In genomic region chr6:38493929-38494547, GRCh38 we compare ENCODE assay signal across 8 cellular contexts.
A peak's percentile ranks its signal among the peaks of the same experiment; 100 is the strongest.
DNase-seq lines count a peak whose midpoint lies in the region; ATAC-seq and TF ChIP-seq lines count a peak whose summit lies in the region.

No MANE protein-coding gene starts in this region.

- no peaks in the 10 kb centered on the region for H3K27me3 ChIP-seq in BE2C
- H3K27me3 ChIP-seq in neuronal stem cell (ENCODE audit: control insufficient read depth in 3 of 3, insufficient read depth in 3 of 3, low read depth in 1 of 3, low read length in 3 of 3): no peaks in the 10 kb centered on the region

- H3K4ac ChIP-seq in neuronal stem cell (ENCODE audit: low read length): no peak overlapping the region

- no peak overlapping the region for H3K27ac ChIP-seq in neuronal stem cell (replicated peaks; ENCODE audit: low read length)

- H3K36me3 Mint-ChIP-seq in activated T-cell treated with anti-CD3 and anti-CD28 coated beads, Interleukin-2, amount 50 U/mL, for 24 hours (ENCODE audit: low read depth): no peaks in the 10 kb centered on the region

- H2BK15ac ChIP-seq in neuronal stem cell (ENCODE audit: low read length): no peak overlapping the region

- H3K4me1 Mint-ChIP-seq in activated T-cell treated with anti-CD3 and anti-CD28 coated beads, Interleukin-2, amount 50 U/mL, for 24 hours (ENCODE audit: low read depth): peaks cover 8% of the 10 kb centered on the region

- H4K8ac ChIP-seq in neuronal stem cell (ENCODE audit: low read depth, low read length): no peak overlapping the region

- H3K4me3 Mint-ChIP-seq in activated T-cell treated with anti-CD3 and anti-CD28 coated beads, Interleukin-2, amount 50 U/mL, for 24 hours: no peak overlapping the region

- no peak overlapping the region for H3K14ac ChIP-seq in neuronal stem cell (ENCODE audit: low read length)

- TF ChIP-seq CTCF in BE2C (IDR thresholded peaks at IDR 0.05; ENCODE audit: low read depth, low read length) (peak; percentile 86), fibroblast of pulmonary artery (IDR thresholded peaks at IDR 0.05; ENCODE audit: low read length, missing control alignments) (peak; percentile 75)

- no peak overlapping the region for H2BK5ac ChIP-seq in neuronal stem cell (ENCODE audit: low read length)

- ATAC-seq in GM19035 (IDR thresholded peaks at IDR 0.05; ENCODE audit: unreplicated experiment): no peak

- no peaks in the 10 kb centered on the region for H3K27me3 Mint-ChIP-seq in activated T-cell treated with anti-CD3 and anti-CD28 coated beads, Interleukin-2, amount 50 U/mL, for 24 hours

- no peak overlapping the region for H3K4me2 ChIP-seq in neuronal stem cell (ENCODE audit: insufficient read depth, low read length, poor library complexity, severe bottlenecking)

- no peaks in the 10 kb centered on the region; the same call in 1 of the 2 replicates for H3K9me3 ChIP-seq in BE2C
- no peaks in the 10 kb centered on the region for H3K9me3 ChIP-seq in neuronal stem cell (replicated peaks in 1 of 2; ENCODE audit: control insufficient read depth in 2 of 2, insufficient read depth in 1 of 2, low read depth in 1 of 2, low read length in 2 of 2)

- H3K9me3 Mint-ChIP-seq in activated T-cell treated with anti-CD3 and anti-CD28 coated beads, Interleukin-2, amount 50 U/mL, for 24 hours: no peaks in the 10 kb centered on the region

- POLR2A ChIA-PET in HEK293T (lab: Yijun Ruan, JAX): no interaction called here

- H3K36me3 ChIP-seq in BE2C (no peaks in the 10 kb centered on the region), neuronal stem cell (replicated peaks in 1 of 2; ENCODE audit: control insufficient read depth in 2 of 2, insufficient read depth in 2 of 2, low read length in 2 of 2) (no peaks in the 10 kb centered on the region)

- peaks cover 18% of the 10 kb centered on the region for H3K4me1 ChIP-seq in BE2C
- peaks cover 0 to 8% of the 10 kb centered on the region in 2 donors for H3K4me1 ChIP-seq in neuronal stem cell (ENCODE audit: control insufficient read depth in 2 of 2, insufficient read depth in 1 of 2, low read depth in 1 of 2, low read length in 2 of 2)

- H3K4me3 ChIP-seq in BE2C (ENCODE audit: low read depth, low read length) (peak overlapping the region; percentile 3; the same call in 1 of the 2 replicates), fibroblast of pulmonary artery (replicated peaks; ENCODE audit: low read depth, low read length) (no peak overlapping the region), neuronal stem cell (ENCODE audit: low read length in 2 of 2) (no peak overlapping the region)

- no peak overlapping the region for H3K27ac Mint-ChIP-seq in activated T-cell treated with anti-CD3 and anti-CD28 coated beads, Interleukin-2, amount 50 U/mL, for 24 hours

- no peak overlapping the region for H2BK120ac ChIP-seq in neuronal stem cell (ENCODE audit: low read depth, low read length)

- H4K91ac ChIP-seq in neuronal stem cell (ENCODE audit: low read depth, low read length, poor library complexity): no peak overlapping the region

- H2BK12ac ChIP-seq in neuronal stem cell (ENCODE audit: low read length): no peak overlapping the region

- H3K79me1 ChIP-seq in neuronal stem cell (ENCODE audit: low read depth, low read length): no peaks in the 10 kb centered on the region

- CTCF ChIA-PET in HEK293T (lab: Yijun Ruan, JAX): interaction anchor here (0.5 to 1.2 kb wide), 10 partner anchors 9 to 734 kb away, joined by 3 to 14 read pairs (median 4); no protein-coding TSS in a partner anchor

- no CpG with 5 or more reads among the region's 6 CpGs for WGBS in neuronal stem cell (ENCODE audit: extremely low coverage in 2 of 2, insufficient read length in 2 of 2, insufficient replicate concordance in 1 of 2), 2 donors

- H3K23ac ChIP-seq in neuronal stem cell (ENCODE audit: low read depth, low read length, poor library complexity): no peak overlapping the region

- H2AK5ac ChIP-seq in neuronal stem cell (ENCODE audit: low read depth, low read length): no peak overlapping the region

- H2AFZ ChIP-seq in neuronal stem cell (ENCODE audit: low read length): peak overlapping the region; percentile 50

- H3K18ac ChIP-seq in neuronal stem cell (ENCODE audit: low read length): no peak overlapping the region

- no peak overlapping the region for H3K9ac ChIP-seq in neuronal stem cell (ENCODE audit: low read depth, low read length, poor library complexity)

- DNase-seq in BE2C: peak; percentile 74
- DNase-seq in HEK293T (ENCODE audit: extremely low spot score): peak; percentile 28
- peak; percentile 36 for DNase-seq in OCI-M2 (lab: John Stamatoyannopoulos, UW; ENCODE audit: unreplicated experiment)
- DNase-seq in activated T-cell treated with anti-CD3 and anti-CD28 coated beads, Interleukin-2, amount 50 U/mL, for 24 hours: peak; percentile 78
- peak; percentile 86 for DNase-seq in fibroblast of pulmonary artery (ENCODE audit: low read depth)
- DNase-seq in neuronal stem cell (ENCODE audit: low spot score): peak; percentile 85
- peak; percentile 99 for DNase-seq in superior temporal gyrus (ENCODE audit: extremely low spot score)

TF ChIP-seq in HEK293T, 16 proteins besides CTCF, POLR2A, EP300 and RAD21:
- no peak for TF ChIP-seq ZNF384 (IDR thresholded peaks at IDR 0.05)
- TF ChIP-seq ARNT (IDR thresholded peaks at IDR 0.05): no peak
- no peak for TF ChIP-seq SUZ12 (IDR thresholded peaks at IDR 0.05)

Comparison
In these comparisons a context has a peak if more than half of its experiments do, and no peak if none do; other contexts are left out.
1. DNase-seq: peak in every context shown above with its lines; median percentile 99 in superior temporal gyrus; 86 in fibroblast of pulmonary artery; 85 in neuronal stem cell; 78 in activated T-cell treated with anti-CD3 and anti-CD28 coated beads, Interleukin-2, amount 50 U/mL, for 24 hours; 74 in BE2C; 36 in OCI-M2; 28 in HEK293T.